Comparison of ENCODE assay signal across 8 cellular contexts in the genomic region with DNA sequence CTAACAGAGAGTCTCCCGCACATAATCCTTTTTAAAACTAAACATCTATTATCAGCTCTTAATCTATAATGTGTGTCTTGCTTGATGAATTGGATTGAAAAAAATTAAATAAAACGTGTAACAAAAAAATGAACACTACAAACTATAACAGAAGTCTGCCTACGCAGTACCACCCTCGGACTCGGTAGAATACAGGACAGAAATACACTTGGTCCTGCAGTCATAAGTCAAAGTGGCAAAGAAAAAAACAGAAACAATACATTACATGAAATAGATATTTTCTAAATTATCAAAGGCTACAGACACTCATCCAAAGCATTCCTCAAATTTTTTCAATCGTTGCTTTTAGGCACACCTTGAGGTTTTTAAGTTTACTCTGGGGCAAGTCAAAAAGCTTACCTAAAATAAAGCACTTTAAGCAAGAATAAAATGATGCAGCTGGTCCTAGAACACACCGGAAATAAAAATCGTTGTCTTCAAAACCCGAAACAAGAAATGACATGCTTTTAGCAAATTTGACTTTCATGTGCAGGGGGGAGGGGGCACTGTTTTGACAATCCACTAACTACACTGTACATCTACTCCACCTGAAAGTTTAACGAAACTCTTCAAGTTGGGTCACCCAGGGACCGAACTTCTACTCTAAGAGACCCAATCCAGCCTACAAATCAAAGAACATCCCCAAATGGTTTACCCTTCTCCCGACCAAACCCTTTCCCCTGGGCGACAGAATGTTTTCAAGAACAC. TPM values are rescaled to one million over a fixed set of nuclear protein-coding genes. Genes with fewer than 3 reads are reported as not detected.
DNase-seq lines count a peak whose midpoint lies in the region; ATAC-seq, FAIRE-seq and TF ChIP-seq lines count a peak whose summit lies in the region.

No MANE protein-coding gene starts in this region.

- H3K36me3 Mint-ChIP-seq in activated CD4-positive, alpha-beta T cell treated with anti-CD3 and anti-CD28 coated beads for 36 hours (ENCODE audit: low read depth), result peaks cover 8% of the 10 kb centered on the region

- H3K27me3 ChIP-seq in PC-3 (ENCODE audit: low read length) (no peaks in the 10 kb centered on the region), bronchial epithelial cell (ENCODE audit: control insufficient read depth, insufficient read depth, low read length) (no peaks in the 10 kb centered on the region), thoracic aorta (replicated peaks; ENCODE audit: insufficient read depth) (no peaks in the 10 kb centered on the region)

- peaks cover 14% of the 10 kb centered on the region for H4K20me1 ChIP-seq in PC-3 (ENCODE audit: low read length)

- H3K9ac ChIP-seq in PC-3 (ENCODE audit: low read length), result peak overlapping the region; percentile 83

- H3K4me3 ChIP-seq in PC-3 (ENCODE audit: low read length), result peak overlapping the region; percentile 74
- peak overlapping the region; percentile 98 for H3K4me3 ChIP-seq in bronchial epithelial cell (ENCODE audit: low read depth, low read length)
- peak overlapping the region; percentile 89 for H3K4me3 ChIP-seq in mesodermal cell (ENCODE audit: extremely low read depth, insufficient read depth, low read length, poor library complexity, severe bottlenecking)
- H3K4me3 ChIP-seq in thoracic aorta, result peak overlapping the region; percentile 86

- no peaks in the 10 kb centered on the region for H3K9me3 Mint-ChIP-seq in activated CD4-positive, alpha-beta T cell treated with anti-CD3 and anti-CD28 coated beads for 36 hours (ENCODE audit: low read depth)

- H3K9me3 ChIP-seq in PC-3 (ENCODE audit: low read length) (no peaks in the 10 kb centered on the region), mesodermal cell (ENCODE audit: control insufficient read depth, low read length) (no peaks in the 10 kb centered on the region), thoracic aorta (no peaks in the 10 kb centered on the region)

- peak overlapping the region; percentile 80 for H3K4me3 Mint-ChIP-seq in activated CD4-positive, alpha-beta T cell treated with anti-CD3 and anti-CD28 coated beads for 36 hours

- TF ChIP-seq CTCF in PC-3 (conservative IDR thresholded peaks at IDR 0.05; ENCODE audit: low read depth, low read length) (no peak), bronchial epithelial cell (IDR thresholded peaks at IDR 0.05; ENCODE audit: insufficient read depth, low read length, severe bottlenecking) (no peak), thoracic aorta (IDR thresholded peaks at IDR 0.05) (no peak)

- BruUV-seq in PC-3 (replicated peaks; lab: Mats Ljungman, UMichigan), result TSS peak; percentile 50

- H3K36me3 ChIP-seq in PC-3 (ENCODE audit: low read depth, low read length) (no peaks in the 10 kb centered on the region), bronchial epithelial cell (ENCODE audit: control insufficient read depth, insufficient read depth, low read length) (no peaks in the 10 kb centered on the region), mesodermal cell (ENCODE audit: control insufficient read depth, insufficient read depth, low read length) (no peaks in the 10 kb centered on the region), thoracic aorta (no peaks in the 10 kb centered on the region)

- CTCF ChIA-PET in activated CD4-positive, alpha-beta T cell treated with anti-CD3 and anti-CD28 coated beads for 36 hours (lab: Charles Lee), result interaction anchor here (0.6 to 1.4 kb wide), 3 partner anchors 22 to 83 kb away, joined by 3 to 4 read pairs (median 4); a partner anchor contains a TSS
- CTCF ChIA-PET in PC-3 (lab: Charles Lee), result no interaction called here

- H3F3A ChIP-seq in PC-3 (ENCODE audit: low read length, unreplicated experiment), result no peaks in the 10 kb centered on the region

- no peak for FAIRE-seq in bronchial epithelial cell (lab: Jason Lieb, UNC)

- peak; percentile 72 for DNase-seq in activated CD4-positive, alpha-beta T cell treated with anti-CD3 and anti-CD28 coated beads for 36 hours
- no peak for DNase-seq in activated CD4-positive, alpha-beta T cell treated with anti-CD3 and anti-CD28 coated beads for 1 hour
- DNase-seq in PC-3 (no peak), bronchial epithelial cell (ENCODE audit: low read depth) (no peak), thoracic aorta (ENCODE audit: low spot score) (no peak)

- H2AFZ ChIP-seq in PC-3 (ENCODE audit: low read length), result 0 out of 2 replicates have a peak overlapping the region, but pooled peaks have one; percentile 82

- POLR2A ChIA-PET in activated CD4-positive, alpha-beta T cell treated with anti-CD3 and anti-CD28 coated beads for 36 hours (lab: Charles Lee), result interaction anchor here (1.0 kb wide), 1 partner anchor 22 kb away, joined by 5 read pairs; a partner anchor contains a TSS
- POLR2A ChIA-PET in PC-3 (lab: Charles Lee; ENCODE audit: unreplicated experiment), result no interaction called here

- H3K27me3 Mint-ChIP-seq in activated CD4-positive, alpha-beta T cell treated with anti-CD3 and anti-CD28 coated beads for 36 hours, result no peaks in the 10 kb centered on the region

- H3K27ac Mint-ChIP-seq in activated CD4-positive, alpha-beta T cell treated with anti-CD3 and anti-CD28 coated beads for 36 hours, result peak overlapping the region; percentile 89

- H3K4me2 ChIP-seq in PC-3 (ENCODE audit: low read length), result peak overlapping the region; percentile 95

- H3K27ac ChIP-seq in PC-3 (ENCODE audit: low read length), result no peak overlapping the region
- peak overlapping the region; percentile 96 for H3K27ac ChIP-seq in mesodermal cell (ENCODE audit: low read depth, low read length, severe bottlenecking)
- H3K27ac ChIP-seq in thoracic aorta, result peak overlapping the region; percentile 96 to 98

- no peaks in the 10 kb centered on the region for H3K9me2 ChIP-seq in PC-3 (replicated peaks; ENCODE audit: low read length)

- peak; percentile 10 for ATAC-seq in activated CD4-positive, alpha-beta T cell treated with anti-CD3 and anti-CD28 coated beads for 36 hours
- no peak for ATAC-seq in PC-3
- ATAC-seq in thoracic aorta (ENCODE audit: insufficient number of reproducible peaks, low FRiP score, low read depth), result no peak
- no peak for ATAC-seq in HG02798 (IDR thresholded peaks at IDR 0.05; ENCODE audit: poor library complexity, unreplicated experiment)
- no peak for ATAC-seq in GM19328 (IDR thresholded peaks at IDR 0.05; ENCODE audit: unreplicated experiment)

- intact Hi-C loops in activated CD4-positive, alpha-beta T cell treated with anti-CD3 and anti-CD28 coated beads for 36 hours (cut with DNase I, micrococcal nuclease), result loop anchor here (5.0 kb wide), 4 partner anchors 41 to 909 kb away; a partner anchor contains a TSS
- intact Hi-C loops in PC-3 (cut with micrococcal nuclease), result loop anchor here (2.0 to 10.0 kb wide), 3 partner anchors 73 to 476 kb away; no protein-coding TSS in a partner anchor

- H3K4me1 Mint-ChIP-seq in activated CD4-positive, alpha-beta T cell treated with anti-CD3 and anti-CD28 coated beads for 36 hours, result peaks cover 49% of the 10 kb centered on the region

- WGBS in mesodermal cell (ENCODE audit: insufficient coverage in 2 of 2), 2 experiments, result 0% methylated on average over 3 to 5 of the region's 13 CpGs

- peaks cover 59% of the 10 kb centered on the region for H3K79me2 ChIP-seq in PC-3 (ENCODE audit: low read length)

- H3K4me1 ChIP-seq in PC-3 (ENCODE audit: insufficient read depth, low read length) (0 out of 2 replicates have a peak, but pooled peaks cover 3% of the 10 kb centered on the region), mesodermal cell (ENCODE audit: control insufficient read depth, insufficient read depth, low read length, poor library complexity, severe bottlenecking) (peaks cover 13% of the 10 kb centered on the region), thoracic aorta (ENCODE audit: control insufficient read depth in 1 of 2, low read depth in 2 of 2) (peaks cover 17 to 34% of the 10 kb centered on the region in 2 donors)

RNA-seq across cellular contexts. Expression of a gene that starts 1.3 kb away (rescaled TPM):
- total RNA-seq in activated CD4-positive, alpha-beta T cell treated with anti-CD3 and anti-CD28 coated beads for 36 hours, result 10 to 100 TPM; 74.5 to 82.0 TPM
- total RNA-seq in PC-3 (2014; rRNA removed) (91.3 and 96.8 TPM in 2 replicates), bronchial epithelial cell (112 and 118 TPM in 2 replicates), thoracic aorta (10 to 100 TPM; 41.2 to 63.1 TPM)
- 280 TPM for polyA plus RNA-seq in mesodermal cell (2013, experiment 1 of 2)
- polyA plus RNA-seq in mesodermal cell (2013, experiment 2 of 2), result 294 TPM

RNA-seq across cellular contexts. Expression of a gene that starts 22.9 kb away (rescaled TPM):
- total RNA-seq in activated CD4-positive, alpha-beta T cell treated with anti-CD3 and anti-CD28 coated beads for 36 hours, result 1 to 10 TPM; 8.2 to 9.2 TPM
- total RNA-seq in PC-3 (2014; rRNA removed) (4.7 and 9.3 TPM in 2 replicates), bronchial epithelial cell (23.0 and 25.0 TPM in 2 replicates), thoracic aorta (10 to 100 TPM; 32.0 to 39.4 TPM)
- polyA plus RNA-seq in mesodermal cell (2013, experiment 1 of 2), result 11.7 TPM
- 13.8 TPM for polyA plus RNA-seq in mesodermal cell (2013, experiment 2 of 2)
